In the genomic region with DNA sequence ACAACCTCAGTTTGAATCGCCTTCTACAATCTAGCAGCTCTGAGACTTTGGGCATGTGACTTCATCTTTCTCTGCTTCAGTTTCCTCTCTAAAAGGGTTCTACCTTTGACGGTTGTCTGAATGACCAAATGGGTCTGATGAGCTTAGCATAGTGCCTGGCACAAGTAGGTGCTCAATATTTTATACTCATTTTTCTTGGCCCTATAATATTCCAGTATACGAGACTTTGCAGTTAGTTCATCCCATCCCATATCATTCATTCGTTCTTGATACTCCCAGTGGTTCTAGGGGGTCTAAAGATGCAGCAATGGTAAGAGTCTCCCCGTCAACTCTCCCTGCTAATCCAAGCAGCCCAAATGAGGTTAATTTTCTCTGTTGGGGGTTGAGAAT, we compare ENCODE assay signal across 39 cellular contexts.
"Had no signal": no experiment of that assay in that cellular context is flagged by ENCODE, and none has a peak within 500 bp of the region (broad histone marks: within the 10 kb centered on the region; RNA-seq: fewer than 3 reads in every experiment).

No MANE protein-coding gene starts in this region.

- H3K27ac ChIP-seq: adrenal gland, ascending aorta, body of pancreas, brain microvascular endothelial cell, breast epithelium, cardiac muscle cell had no signal

- H3K9me3 ChIP-seq: adrenal gland, ascending aorta, body of pancreas had no signal

- ATAC-seq: activated naive CD4-positive, alpha-beta T cell treated with anti-CD3 and anti-CD28 coated beads, Interleukin-2, amount 50 U/mL, for 72 hours; activated naive CD8-positive, alpha-beta T cell treated with anti-CD3 and anti-CD28 coated beads, Interleukin-2, amount 50 U/mL, for 24 hours; activated T-cell treated with anti-CD3 and anti-CD28 coated beads, Interleukin-2, amount 50 U/mL, for 4 hours; activated T-cell treated with anti-CD3 and anti-CD28 coated beads, Interleukin-2, amount 50 U/mL, for 72 hours; activated T-helper 17 cell treated with anti-CD3 and anti-CD28 coated beads, Interleukin-2, amount 50 U/mL, for 72 hours; body of pancreas had no signal

- H3K36me3 ChIP-seq: adrenal gland, ascending aorta, brain microvascular endothelial cell, breast epithelium, cardiac muscle cell had no signal

- DNase-seq: activated effector memory CD4-positive, alpha-beta T cell treated with anti-CD3 and anti-CD28 coated beads, Interleukin-2, amount 50 U/mL, for 16 hours; activated effector memory CD4-positive, alpha-beta T cell treated with Interleukin-2 at 50 U/mL for 16 hours; activated gamma-delta T cell; activated gamma-delta T cell treated with Interleukin-2 at 50 U/mL for 16 hours; activated naive CD4-positive, alpha-beta T cell; activated naive CD4-positive, alpha-beta T cell treated with anti-CD3 and anti-CD28 coated beads for 36 hours; activated naive CD4-positive, alpha-beta T cell treated with anti-CD3 and anti-CD28 coated beads, Interleukin-2, amount 10 ng/mL, durations not matched to agents 7 days and 5 days; activated naive CD4-positive, alpha-beta T cell treated with anti-CD3 and anti-CD28 coated beads, Interleukin-2, amount 50 U/mL, for 16 hours; activated naive CD4-positive, alpha-beta T cell treated with Interleukin-2 at 50 U/mL for 16 hours; activated naive CD8-positive, alpha-beta T cell treated with anti-CD3 and anti-CD28 coated beads for 36 hours; activated naive CD8-positive, alpha-beta T cell treated with anti-CD3 and anti-CD28 coated beads, Interleukin-2, amount 10 ng/mL, durations not matched to agents 7 days and 5 days; activated naive CD8-positive, alpha-beta T cell treated with anti-CD3 and anti-CD28 coated beads, Interleukin-2, amount 50 U/mL, for 24 hours; activated T-cell treated with anti-CD3 and anti-CD28 coated beads, Interleukin-2, amount 50 U/mL, for 1 hour; activated T-cell treated with anti-CD3 and anti-CD28 coated beads, Interleukin-2, amount 50 U/mL, for 24 hours; activated T-cell treated with anti-CD3 and anti-CD28 coated beads, Interleukin-2, amount 50 U/mL, for 4 hours; activated T-cell treated with anti-CD3 and anti-CD28 coated beads, Interleukin-2, amount 50 U/mL, for 48 hours; activated T-cell treated with anti-CD3 and anti-CD28 coated beads, Interleukin-2, amount 50 U/mL, for 72 hours; amniotic stem cell; amygdala; anterior cingulate cortex; aorta; body of pancreas; brain microvascular endothelial cell; caudate nucleus; central memory CD4-positive, alpha-beta T cell; cerebellar nuclear complex had no signal

- H3K4me1 Mint-ChIP-seq: activated naive CD4-positive, alpha-beta T cell treated with anti-CD3 and anti-CD28 coated beads, Interleukin-2, amount 10 ng/mL, durations not matched to agents 7 days and 5 days; activated naive CD4-positive, alpha-beta T cell treated with anti-CD3 and anti-CD28 coated beads, Interleukin-2, amount 50 U/mL, for 24 hours; activated naive CD8-positive, alpha-beta T cell treated with anti-CD3 and anti-CD28 coated beads for 36 hours; activated naive CD8-positive, alpha-beta T cell treated with anti-CD3 and anti-CD28 coated beads, Interleukin-2, amount 10 ng/mL, durations not matched to agents 7 days and 5 days; activated naive CD8-positive, alpha-beta T cell treated with anti-CD3 and anti-CD28 coated beads, Interleukin-2, amount 50 U/mL, for 24 hours; activated T-helper 17 cell treated with anti-CD3 and anti-CD28 coated beads, Interleukin-2, amount 50 U/mL, for 72 hours; central memory CD8-positive, alpha-beta T cell had no signal

- H3K36me3 Mint-ChIP-seq: activated naive CD4-positive, alpha-beta T cell treated with anti-CD3 and anti-CD28 coated beads, Interleukin-2, amount 10 ng/mL, durations not matched to agents 7 days and 5 days; activated naive CD4-positive, alpha-beta T cell treated with anti-CD3 and anti-CD28 coated beads, Interleukin-2, amount 50 U/mL, for 24 hours; activated naive CD4-positive, alpha-beta T cell treated with anti-CD3 and anti-CD28 coated beads, Interleukin-2, amount 50 U/mL, for 72 hours; activated naive CD8-positive, alpha-beta T cell; activated naive CD8-positive, alpha-beta T cell treated with anti-CD3 and anti-CD28 coated beads for 36 hours; activated naive CD8-positive, alpha-beta T cell treated with anti-CD3 and anti-CD28 coated beads, Interleukin-2, amount 10 ng/mL, durations not matched to agents 7 days and 5 days; brain had no signal

- H3K27ac Mint-ChIP-seq: activated naive CD4-positive, alpha-beta T cell treated with anti-CD3 and anti-CD28 coated beads for 36 hours; activated naive CD4-positive, alpha-beta T cell treated with anti-CD3 and anti-CD28 coated beads, Interleukin-2, amount 10 ng/mL, durations not matched to agents 7 days and 5 days; activated naive CD4-positive, alpha-beta T cell treated with anti-CD3 and anti-CD28 coated beads, Interleukin-2, amount 50 U/mL, for 24 hours; activated naive CD4-positive, alpha-beta T cell treated with anti-CD3 and anti-CD28 coated beads, Interleukin-2, amount 50 U/mL, for 72 hours; activated naive CD8-positive, alpha-beta T cell; activated naive CD8-positive, alpha-beta T cell treated with anti-CD3 and anti-CD28 coated beads for 36 hours; activated naive CD8-positive, alpha-beta T cell treated with anti-CD3 and anti-CD28 coated beads, Interleukin-2, amount 10 ng/mL, durations not matched to agents 7 days and 5 days; activated naive CD8-positive, alpha-beta T cell treated with anti-CD3 and anti-CD28 coated beads, Interleukin-2, amount 50 U/mL, for 24 hours; activated T-cell treated with anti-CD3 and anti-CD28 coated beads, Interleukin-2, amount 50 U/mL, for 24 hours; activated T-cell treated with anti-CD3 and anti-CD28 coated beads, Interleukin-2, amount 50 U/mL, for 72 hours; activated T-helper 1 cell treated with anti-CD3 and anti-CD28 coated beads, Interleukin-12 subunit alpha, Interleukin-12 subunit beta, Interleukin-2, Interleukin-4 antibody, amounts not matched to agents 30 ng/mL and 10 ng/mL and 1 ng/mL, durations not matched to agents 14 hours and 24 hours and 36 hours; activated T-helper 17 cell treated with anti-CD3 and anti-CD28 coated beads, Interleukin-2, amount 50 U/mL, for 72 hours; activated T-helper 2 cell treated with anti-CD3 and anti-CD28 coated beads, Interferon-gamma antibody, Interleukin-2, Interleukin-4, amounts not matched to agents 10 μg/mL and 5 μg/mL and 100 μg/mL, durations not matched to agents 14 hours and 24 hours and 36 hours had no signal

- H3K4me3 ChIP-seq: adrenal gland, ascending aorta, body of pancreas, breast epithelium, cardiac muscle cell had no signal

- H3K27me3 ChIP-seq: adrenal gland, ascending aorta, body of pancreas, brain microvascular endothelial cell, breast epithelium, cardiac muscle cell had no signal

- H3K9me3 Mint-ChIP-seq: activated naive CD4-positive, alpha-beta T cell treated with anti-CD3 and anti-CD28 coated beads for 36 hours; activated naive CD4-positive, alpha-beta T cell treated with anti-CD3 and anti-CD28 coated beads, Interleukin-2, amount 10 ng/mL, durations not matched to agents 7 days and 5 days; activated naive CD4-positive, alpha-beta T cell treated with anti-CD3 and anti-CD28 coated beads, Interleukin-2, amount 50 U/mL, for 24 hours; activated naive CD4-positive, alpha-beta T cell treated with anti-CD3 and anti-CD28 coated beads, Interleukin-2, amount 50 U/mL, for 72 hours; activated naive CD8-positive, alpha-beta T cell treated with anti-CD3 and anti-CD28 coated beads for 36 hours; activated naive CD8-positive, alpha-beta T cell treated with anti-CD3 and anti-CD28 coated beads, Interleukin-2, amount 10 ng/mL, durations not matched to agents 7 days and 5 days; activated naive CD8-positive, alpha-beta T cell treated with anti-CD3 and anti-CD28 coated beads, Interleukin-2, amount 50 U/mL, for 24 hours; activated T-cell treated with anti-CD3 and anti-CD28 coated beads, Interleukin-2, amount 50 U/mL, for 24 hours; activated T-cell treated with anti-CD3 and anti-CD28 coated beads, Interleukin-2, amount 50 U/mL, for 4 hours; activated T-cell treated with anti-CD3 and anti-CD28 coated beads, Interleukin-2, amount 50 U/mL, for 72 hours; activated T-helper 1 cell treated with anti-CD3 and anti-CD28 coated beads, Interleukin-12 subunit alpha, Interleukin-12 subunit beta, Interleukin-2, Interleukin-4 antibody, amounts not matched to agents 30 ng/mL and 10 ng/mL and 1 ng/mL, durations not matched to agents 14 hours and 24 hours and 36 hours; activated T-helper 17 cell treated with anti-CD3 and anti-CD28 coated beads, Interleukin-2, amount 50 U/mL, for 72 hours; activated T-helper 2 cell treated with anti-CD3 and anti-CD28 coated beads, Interferon-gamma antibody, Interleukin-2, Interleukin-4, amounts not matched to agents 10 μg/mL and 5 μg/mL and 100 μg/mL, durations not matched to agents 14 hours and 24 hours and 36 hours; central memory CD8-positive, alpha-beta T cell had no signal

- FAIRE-seq: astrocyte had no signal

- H3K4me3 Mint-ChIP-seq: activated naive CD4-positive, alpha-beta T cell treated with anti-CD3 and anti-CD28 coated beads for 36 hours; activated naive CD4-positive, alpha-beta T cell treated with anti-CD3 and anti-CD28 coated beads, Interleukin-2, amount 10 ng/mL, durations not matched to agents 7 days and 5 days; activated naive CD4-positive, alpha-beta T cell treated with anti-CD3 and anti-CD28 coated beads, Interleukin-2, amount 50 U/mL, for 24 hours; activated naive CD8-positive, alpha-beta T cell; activated naive CD8-positive, alpha-beta T cell treated with anti-CD3 and anti-CD28 coated beads for 36 hours; activated naive CD8-positive, alpha-beta T cell treated with anti-CD3 and anti-CD28 coated beads, Interleukin-2, amount 10 ng/mL, durations not matched to agents 7 days and 5 days; activated naive CD8-positive, alpha-beta T cell treated with anti-CD3 and anti-CD28 coated beads, Interleukin-2, amount 50 U/mL, for 24 hours; activated T-cell treated with anti-CD3 and anti-CD28 coated beads, Interleukin-2, amount 50 U/mL, for 24 hours; activated T-cell treated with anti-CD3 and anti-CD28 coated beads, Interleukin-2, amount 50 U/mL, for 4 hours; activated T-cell treated with anti-CD3 and anti-CD28 coated beads, Interleukin-2, amount 50 U/mL, for 72 hours; activated T-helper 1 cell treated with anti-CD3 and anti-CD28 coated beads, Interleukin-12 subunit alpha, Interleukin-12 subunit beta, Interleukin-2, Interleukin-4 antibody, amounts not matched to agents 30 ng/mL and 10 ng/mL and 1 ng/mL, durations not matched to agents 14 hours and 24 hours and 36 hours; activated T-helper 17 cell treated with anti-CD3 and anti-CD28 coated beads, Interleukin-2, amount 50 U/mL, for 72 hours; brain; central memory CD8-positive, alpha-beta T cell had no signal

- H3K4me1 ChIP-seq: adrenal gland had no signal
